ENCODE assay signal across 8 cellular contexts in the genomic region with DNA sequence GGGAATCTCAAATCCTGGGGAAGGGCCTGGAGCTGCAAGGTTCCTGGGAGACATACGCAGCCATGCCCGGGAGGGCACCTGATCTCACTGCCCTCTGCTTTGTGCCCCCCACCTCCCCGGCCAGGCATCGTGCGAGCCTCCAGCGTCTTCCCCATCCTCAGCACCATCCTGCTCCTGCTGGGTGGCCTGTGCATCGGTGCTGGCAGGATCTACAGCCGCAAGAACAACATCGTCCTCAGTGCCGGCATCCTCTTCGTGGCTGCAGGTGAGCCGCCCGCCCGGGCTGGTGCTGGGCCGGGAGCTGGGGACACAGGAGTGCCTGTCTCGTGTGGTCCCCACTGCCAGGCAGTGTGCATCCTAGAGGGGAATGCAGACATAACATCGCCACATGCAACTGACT. TPM values are rescaled to one million over a fixed set of nuclear protein-coding genes. Genes with fewer than 3 reads are reported as not detected.
"Had no signal": no experiment of that assay in that cellular context is flagged by ENCODE, and none has a peak within 500 bp of the region (broad histone marks: within the 10 kb centered on the region; RNA-seq: fewer than 3 reads in every experiment).

No MANE protein-coding gene starts in this region.

- H3K4me2 ChIP-seq: GM23338 had no signal

- H3K9me3 ChIP-seq: HAP-1 had no signal

- H3K36me3 ChIP-seq: HAP-1 had no signal

- H3K27ac ChIP-seq: HL-60 had no signal

- H3K4me1 ChIP-seq: HAP-1 had no signal

- DNase-seq: HFFc6 had no signal

- H3K4me3 ChIP-seq: GM23338, HAP-1 had no signal

- H3K4me3 Mint-ChIP-seq: GM23338, HFFc6, IgD-negative memory B cell had no signal

- H2AFZ ChIP-seq: GM23338 had no signal

- ATAC-seq: GM23338, HCT116, HepG2 had no signal

- H3K27ac Mint-ChIP-seq: GM23338, HFFc6, IgD-negative memory B cell had no signal

- H3K4me1 Mint-ChIP-seq: GM23338, IgD-negative memory B cell had no signal

- H3K9me3 Mint-ChIP-seq: GM23338, HFFc6, IgD-negative memory B cell had no signal

- H3K36me3 Mint-ChIP-seq: IgD-negative memory B cell had no signal

RNA-seq across cellular contexts. Expression of a gene that starts 19.6 kb away (rescaled TPM):
- total RNA-seq: GM23338, H1, HepG2, HFFc6 had no signal
- polyA plus RNA-seq: GM23338, H1, HepG2, IgD-negative memory B cell had no signal
